In the genomic region with DNA sequence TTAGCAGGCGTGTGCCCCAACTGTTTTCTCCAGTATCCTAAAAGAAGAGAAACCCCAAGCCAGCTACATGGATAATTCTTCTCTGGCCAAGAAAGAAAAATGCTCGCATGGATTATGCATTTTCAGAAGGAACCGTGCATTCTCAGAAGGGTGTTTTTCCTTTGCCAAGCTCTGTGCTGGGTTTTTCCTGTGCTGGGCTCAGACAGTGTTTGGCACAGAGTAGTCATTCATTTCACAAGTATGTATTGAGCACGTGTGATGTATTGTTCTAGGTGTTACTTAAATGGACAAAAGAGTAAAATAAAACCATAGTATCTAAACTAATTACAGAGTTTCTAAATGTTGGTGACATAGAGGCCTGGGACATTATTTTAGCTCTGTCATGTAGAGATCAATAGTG, we compare ENCODE assay signal across 14 cellular contexts.
A peak's percentile ranks its signal among the peaks of the same experiment; 100 is the strongest.
DNase-seq lines count a peak whose midpoint lies in the region; ATAC-seq and TF ChIP-seq lines count a peak whose summit lies in the region.
"Had no signal": no experiment of that assay in that cellular context is flagged by ENCODE, and none has a peak within 500 bp of the region (broad histone marks: within the 10 kb centered on the region; RNA-seq: fewer than 3 reads in every experiment).

No MANE protein-coding gene starts in this region.

- H3K9me3 Mint-ChIP-seq in type B pancreatic cell: peaks cover 4% of the 10 kb centered on the region
- H3K9me3 Mint-ChIP-seq: activated T-cell treated with anti-CD3 and anti-CD28 coated beads, Interleukin-2, amount 50 U/mL, for 24 hours had no signal

- no peaks in the 10 kb centered on the region for H3K27me3 Mint-ChIP-seq in type B pancreatic cell

- no peak overlapping the region for H4K8ac ChIP-seq in mesenchymal stem cell (ENCODE audit: low read length)

- H3K27ac ChIP-seq in ectodermal cell (ENCODE audit: insufficient read depth, low read depth, low read length, poor library complexity, severe bottlenecking): peak overlapping the region; percentile 72
- H3K27ac ChIP-seq in mesenchymal stem cell (ENCODE audit: low read length, poor library complexity, severe bottlenecking): peak overlapping the region; percentile 57

- no peaks in the 10 kb centered on the region for H3K79me1 ChIP-seq in mesenchymal stem cell (replicated peaks; ENCODE audit: low read length, poor library complexity, severe bottlenecking)

- no peak overlapping the region for H4K91ac ChIP-seq in mesenchymal stem cell (ENCODE audit: low read length)

- no peaks in the 10 kb centered on the region for H3K36me3 ChIP-seq in ectodermal cell (ENCODE audit: control insufficient read depth, insufficient read depth, low read length)
- H3K36me3 ChIP-seq in mesenchymal stem cell (ENCODE audit: control insufficient read depth in 1 of 2, insufficient read depth in 2 of 2, low read depth in 1 of 2, low read length in 2 of 2): no peaks in the 10 kb centered on the region

- H3K4ac ChIP-seq in mesenchymal stem cell (ENCODE audit: low read depth in 1 of 2, low read length in 2 of 2): no peak overlapping the region

- H3K9ac ChIP-seq in mesenchymal stem cell (ENCODE audit: low read length): peak overlapping the region; percentile 71

- H2BK5ac ChIP-seq in mesenchymal stem cell (ENCODE audit: low read depth, low read length, poor library complexity, severe bottlenecking): no peak overlapping the region

- H2BK15ac ChIP-seq in mesenchymal stem cell (ENCODE audit: low read depth, poor library complexity, severe bottlenecking): no peak overlapping the region

- no peak overlapping the region for H3K23ac ChIP-seq in mesenchymal stem cell (ENCODE audit: low read length in 2 of 2)

- no peak overlapping the region for H3K18ac ChIP-seq in mesenchymal stem cell (ENCODE audit: low read depth in 1 of 2, low read length in 2 of 2)

- H3K4me1 Mint-ChIP-seq in type B pancreatic cell (ENCODE audit: unreplicated experiment): peaks cover 37% of the 10 kb centered on the region
- H3K4me1 Mint-ChIP-seq: naive B cell had no signal

- H3K36me3 Mint-ChIP-seq in type B pancreatic cell: no peaks in the 10 kb centered on the region
- H3K36me3 Mint-ChIP-seq: naive B cell had no signal

- 80 to 89% methylated on average over 3 to 4 of the region's 4 CpGs for WGBS in ectodermal cell, 2 experiments
- WGBS in mesenchymal stem cell: 80% methylated on average over 3 of the region's 4 CpGs

- H3K4me1 ChIP-seq in ectodermal cell (ENCODE audit: control insufficient read depth, insufficient read depth, low read length) (peaks cover 24% of the 10 kb centered on the region), mesenchymal stem cell (ENCODE audit: control insufficient read depth, insufficient read depth, low read depth, low read length) (peaks cover 13% of the 10 kb centered on the region)

- DNase-seq in NCI-H2171 treated with DMSO at 0.1 percent for 48 hours (lab: John Stamatoyannopoulos, UW) (peak; percentile 33), NCI-H2171 (lab: John Stamatoyannopoulos, UW) (no peak), mesenchymal stem cell (peak; percentile 1), type B pancreatic cell (ENCODE audit: extremely low spot score, unreplicated experiment) (no peak), medulla oblongata (ENCODE audit: extremely low spot score) (no peak), DMS53 (lab: John Stamatoyannopoulos, UW) (no peak)
- DNase-seq: 8988T; activated CD4-positive, alpha-beta T cell treated with anti-CD3 and anti-CD28 coated beads for 1 hour; activated T-cell treated with anti-CD3 and anti-CD28 coated beads, Interleukin-2, amount 50 U/mL, for 24 hours; naive B cell; T-helper 1 cell had no signal

- H3K27me3 ChIP-seq in ectodermal cell (ENCODE audit: control insufficient read depth, insufficient read depth, low read length, poor library complexity, severe bottlenecking) (no peaks in the 10 kb centered on the region), mesenchymal stem cell (ENCODE audit: control insufficient read depth in 1 of 2, insufficient read depth in 1 of 2, low read length in 2 of 2) (no peaks in the 10 kb centered on the region)

- no peak for ATAC-seq in HG03520 (IDR thresholded peaks at IDR 0.05; ENCODE audit: unreplicated experiment)

- no peak overlapping the region for H2BK12ac ChIP-seq in mesenchymal stem cell (ENCODE audit: low read length in 2 of 2)

- H3K4me2 ChIP-seq in mesenchymal stem cell (ENCODE audit: low read length, poor library complexity, severe bottlenecking): no peak overlapping the region

- no peak overlapping the region for H3K14ac ChIP-seq in mesenchymal stem cell (ENCODE audit: low read length in 2 of 2)

- H3K4me3 Mint-ChIP-seq in type B pancreatic cell: peak overlapping the region; percentile 39
- H3K4me3 Mint-ChIP-seq: activated T-cell treated with anti-CD3 and anti-CD28 coated beads, Interleukin-2, amount 50 U/mL, for 24 hours; naive B cell had no signal

- no peak overlapping the region for H2AK5ac ChIP-seq in mesenchymal stem cell (ENCODE audit: low read length, severe bottlenecking)

- TF ChIP-seq CTCF in type B pancreatic cell (conservative IDR thresholded peaks at IDR 0.05): no peak

- no peak overlapping the region for H2AFZ ChIP-seq in mesenchymal stem cell (ENCODE audit: low read depth, low read length)

- no peak overlapping the region for H3K4me3 ChIP-seq in ectodermal cell (ENCODE audit: insufficient read depth, low read depth, low read length)
- peak overlapping the region in 1 of 2 experiments; percentile 68 for H3K4me3 ChIP-seq in mesenchymal stem cell (ENCODE audit: insufficient read depth in 1 of 2, low read depth in 1 of 2, low read length in 2 of 2)
- H3K4me3 ChIP-seq: skin epidermis had no signal

- H3K9me3 ChIP-seq in ectodermal cell (ENCODE audit: control insufficient read depth, low read length) (no peaks in the 10 kb centered on the region), mesenchymal stem cell (ENCODE audit: control insufficient read depth, low read length) (peaks cover 7% of the 10 kb centered on the region)

- H3K27ac Mint-ChIP-seq in type B pancreatic cell: peak overlapping the region; percentile 72
- H3K27ac Mint-ChIP-seq: activated T-cell treated with anti-CD3 and anti-CD28 coated beads, Interleukin-2, amount 50 U/mL, for 24 hours; naive B cell had no signal

- no peak overlapping the region for H2BK120ac ChIP-seq in mesenchymal stem cell (ENCODE audit: low read depth, low read length)

Comparison
In these comparisons a context has a peak if more than half of its experiments do, and no peak if none do; other contexts are left out.
1. DNase-seq: peak in NCI-H2171 treated with DMSO at 0.1 percent for 48 hours (single experiment) and mesenchymal stem cell (single experiment); none in NCI-H2171 (single experiment), type B pancreatic cell (single experiment), medulla oblongata (single experiment) and DMS53 (single experiment).